In the genomic region with DNA sequence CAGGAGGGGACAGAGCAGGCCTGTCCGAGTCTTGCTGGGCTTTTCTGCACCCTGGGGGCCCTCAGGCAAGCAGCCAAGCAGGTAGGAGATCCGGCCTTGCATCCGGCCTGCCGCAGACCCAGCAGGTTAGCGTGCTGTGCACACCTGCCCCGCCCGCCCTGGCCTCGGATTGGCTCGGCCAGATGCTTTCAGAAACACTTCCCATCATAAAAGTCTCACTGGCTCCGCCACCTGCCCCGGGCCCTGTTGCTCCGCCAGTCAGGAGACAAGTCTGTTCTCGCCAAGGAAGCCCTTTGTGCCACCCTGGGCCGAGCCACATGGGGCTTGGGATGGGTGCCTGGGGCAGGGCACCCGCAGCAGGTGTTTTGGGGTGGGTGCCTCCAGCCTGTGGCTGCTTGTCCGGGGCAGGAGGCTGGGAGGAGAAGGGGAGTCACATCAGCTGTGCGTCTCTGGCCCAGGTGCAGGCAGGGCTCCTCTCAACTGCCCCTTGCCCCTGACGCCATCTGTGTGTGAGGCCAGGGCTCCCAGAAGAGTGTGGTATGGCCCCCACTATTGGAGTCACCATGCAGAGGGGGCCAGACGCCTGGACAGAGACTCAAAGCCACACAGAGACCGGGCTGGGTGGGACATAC, we compare ENCODE assay signal across 10 cellular contexts.
DNase-seq lines count a peak whose midpoint lies in the region; ATAC-seq and TF ChIP-seq lines count a peak whose summit lies in the region.
"Had no signal": no experiment of that assay in that cellular context is flagged by ENCODE, and none has a peak within 500 bp of the region (broad histone marks: within the 10 kb centered on the region; RNA-seq: fewer than 3 reads in every experiment).

No MANE protein-coding gene starts in this region.

- no peak overlapping the region for H3K27ac Mint-ChIP-seq in stimulated activated effector memory CD8-positive, alpha-beta T cell treated with anti-CD3 and anti-CD28 coated beads, Interleukin-12 subunit alpha, Interleukin-12 subunit beta, amount 100 ng/mL, for 72 hours

- no peaks in the 10 kb centered on the region for H3K27me3 ChIP-seq in BLaER1

- 0 out of 2 replicates have a peak overlapping the region, but pooled peaks have one; percentile 17 for H3K4me3 ChIP-seq in BLaER1

- H4K20me1 ChIP-seq in BLaER1: peaks cover 17% of the 10 kb centered on the region; the same call in 1 of the 2 replicates

- no peak overlapping the region for H3K4me3 Mint-ChIP-seq in stimulated activated effector memory CD8-positive, alpha-beta T cell treated with anti-CD3 and anti-CD28 coated beads, Interleukin-12 subunit alpha, Interleukin-12 subunit beta, amount 100 ng/mL, for 72 hours

- H3K4me2 ChIP-seq in BLaER1: peak overlapping the region; percentile 85

- H3K9me3 ChIP-seq in BLaER1: no peaks in the 10 kb centered on the region

- peaks cover 74% of the 10 kb centered on the region for H3K4me1 ChIP-seq in BLaER1

- H3K27ac ChIP-seq in BLaER1: peak overlapping the region; percentile 45
- H3K27ac ChIP-seq in VCaP: peak overlapping the region; percentile 32; the same call in 1 of the 2 replicates

- TF ChIP-seq CTCF in VCaP (conservative IDR thresholded peaks at IDR 0.05): no peak

- H3K36me3 ChIP-seq in BLaER1: no peaks in the 10 kb centered on the region

- H3K36me3 Mint-ChIP-seq in stimulated activated effector memory CD8-positive, alpha-beta T cell treated with anti-CD3 and anti-CD28 coated beads, Interleukin-12 subunit alpha, Interleukin-12 subunit beta, amount 100 ng/mL, for 72 hours: no peaks in the 10 kb centered on the region

- DNase-seq in NCI-H146 (lab: John Stamatoyannopoulos, UW) (peak; percentile 90), left kidney (ENCODE audit: low read depth, low spot score) (peak; percentile 82), left lobe of liver (ENCODE audit: low spot score) (no peak)
- no peak for DNase-seq in central memory CD4-positive, alpha-beta T cell
- no peak for DNase-seq in stimulated activated effector memory CD8-positive, alpha-beta T cell treated with anti-CD3 and anti-CD28 coated beads, Interleukin-12 subunit alpha, Interleukin-12 subunit beta, amount 100 ng/mL, for 72 hours (ENCODE audit: low spot score in 2 of 2)
- DNase-seq: activated gamma-delta T cell, NCI-H2227 treated with DMSO at 0.1 percent for 48 hours had no signal

- H3K9ac ChIP-seq in BLaER1: peak overlapping the region; percentile 43; the same call in 1 of the 2 replicates

- H3K9me3 Mint-ChIP-seq in stimulated activated effector memory CD8-positive, alpha-beta T cell treated with anti-CD3 and anti-CD28 coated beads, Interleukin-12 subunit alpha, Interleukin-12 subunit beta, amount 100 ng/mL, for 72 hours: no peaks in the 10 kb centered on the region

- no peaks in the 10 kb centered on the region for H3K4me1 Mint-ChIP-seq in stimulated activated effector memory CD8-positive, alpha-beta T cell treated with anti-CD3 and anti-CD28 coated beads, Interleukin-12 subunit alpha, Interleukin-12 subunit beta, amount 100 ng/mL, for 72 hours

- no peak for ATAC-seq in left lobe of liver
- no peak for ATAC-seq in GM21515 (IDR thresholded peaks at IDR 0.05; ENCODE audit: unreplicated experiment)
- ATAC-seq in stimulated activated effector memory CD8-positive, alpha-beta T cell treated with anti-CD3 and anti-CD28 coated beads, Interleukin-12 subunit alpha, Interleukin-12 subunit beta, amount 100 ng/mL, for 72 hours: no peak

Comparison
In these comparisons a context has a peak if more than half of its experiments do, and no peak if none do; other contexts are left out.
1. DNase-seq: peak in NCI-H146 (single experiment) and left kidney (single experiment); none in central memory CD4-positive, alpha-beta T cell (single experiment), left lobe of liver (single experiment) and stimulated activated effector memory CD8-positive, alpha-beta T cell treated with anti-CD3 and anti-CD28 coated beads, Interleukin-12 subunit alpha, Interleukin-12 subunit beta, amount 100 ng/mL, for 72 hours (0 of 2).